ENCODE assay signal across 11 cellular contexts in the genomic region with DNA sequence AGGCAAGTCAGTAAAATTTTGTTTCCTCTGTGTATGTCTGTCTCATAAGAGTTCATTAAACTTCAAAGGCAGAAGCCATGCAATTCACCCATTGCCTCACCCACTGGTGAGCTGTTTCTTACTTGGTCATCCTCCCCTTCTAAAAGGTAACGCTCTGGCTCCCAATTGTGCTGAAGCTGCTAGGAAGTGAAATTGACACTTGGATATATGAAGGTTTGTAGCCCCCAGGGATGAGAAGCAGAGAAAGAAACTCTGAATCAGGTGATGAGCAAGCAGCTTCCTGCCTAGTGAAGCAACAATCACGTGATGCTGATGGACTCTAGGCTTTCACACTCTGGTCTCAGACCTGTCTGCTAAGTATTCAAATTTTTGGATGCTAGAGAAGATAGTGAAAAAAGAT.
A peak's percentile ranks its signal among the peaks of the same experiment; 100 is the strongest.
DNase-seq lines count a peak whose midpoint lies in the region; ATAC-seq, FAIRE-seq and TF ChIP-seq lines count a peak whose summit lies in the region.
"Had no signal": no experiment of that assay in that cellular context is flagged by ENCODE, and none has a peak within 500 bp of the region (broad histone marks: within the 10 kb centered on the region; RNA-seq: fewer than 3 reads in every experiment).

No MANE protein-coding gene starts in this region.

- H3K4me2 ChIP-seq in SK-N-SH: 0 out of 2 replicates have a peak overlapping the region, but pooled peaks have one; percentile 1
- peak overlapping the region; percentile 50 for H3K4me2 ChIP-seq in astrocyte (ENCODE audit: low read length)

- no peak overlapping the region for H3K27ac ChIP-seq in SK-N-SH (ENCODE audit: low read depth in 2 of 2, low read length in 1 of 2)
- peak overlapping the region; percentile 80 for H3K27ac ChIP-seq in astrocyte (ENCODE audit: low read depth, low read length)
- H3K27ac ChIP-seq in psoas muscle: peak overlapping the region; percentile 23
- H3K27ac ChIP-seq in adrenal gland: no peak overlapping the region

- no peak for TF ChIP-seq RAD21 in SK-N-SH (IDR thresholded peaks at IDR 0.05; ENCODE audit: low read length)

- no peak overlapping the region for H3K4me3 Mint-ChIP-seq in astrocyte (ENCODE audit: unreplicated experiment)

- H3K36me3 Mint-ChIP-seq in astrocyte (ENCODE audit: low read depth, unreplicated experiment): no peaks in the 10 kb centered on the region

- H4K20me1 ChIP-seq in SK-N-SH (ENCODE audit: insufficient read depth) (no peaks in the 10 kb centered on the region), astrocyte (ENCODE audit: insufficient read depth, low read length) (no peaks in the 10 kb centered on the region)

- peak overlapping the region; percentile 42 for H3K27ac Mint-ChIP-seq in astrocyte (ENCODE audit: unreplicated experiment)

- H3K36me3 ChIP-seq in SK-N-SH (replicated peaks in 1 of 2; ENCODE audit: control insufficient read depth in 1 of 2, insufficient read depth in 2 of 2, low read length in 1 of 2) (no peaks in the 10 kb centered on the region), astrocyte (ENCODE audit: insufficient read depth, low read length) (no peaks in the 10 kb centered on the region), psoas muscle (ENCODE audit: insufficient read depth in 1 of 2, low read depth in 1 of 2) (no peaks in the 10 kb centered on the region), adrenal gland (replicated peaks in 1 of 2) (no peaks in the 10 kb centered on the region)

- peaks cover 0 to 31% of the 10 kb centered on the region in 2 experiments; a peak in 2 of 4 replicates for H3K4me1 ChIP-seq in SK-N-SH (ENCODE audit: control insufficient read depth in 1 of 2, insufficient read depth in 2 of 2, low read depth in 1 of 2, low read length in 1 of 2)
- H3K4me1 ChIP-seq in astrocyte (ENCODE audit: insufficient read depth, low read length): peaks cover 40% of the 10 kb centered on the region
- H3K4me1 ChIP-seq in psoas muscle: no peaks in the 10 kb centered on the region
- peaks cover 0 to 12% of the 10 kb centered on the region in 2 donors for H3K4me1 ChIP-seq in adrenal gland (replicated peaks in 1 of 2)

- H3F3A ChIP-seq in SK-N-SH (replicated peaks; ENCODE audit: insufficient read depth): peaks cover 25% of the 10 kb centered on the region

- no peaks in the 10 kb centered on the region for H3K9me2 ChIP-seq in SK-N-SH

- CTCF ChIA-PET in SK-N-SH (lab: Yijun Ruan, JAX): no interaction called here

- no peaks in the 10 kb centered on the region for H3K27me3 ChIP-seq in SK-N-SH (ENCODE audit: insufficient read depth)
- H3K27me3 ChIP-seq in astrocyte (ENCODE audit: insufficient read depth, low read length): no peaks in the 10 kb centered on the region
- no peaks in the 10 kb centered on the region for H3K27me3 ChIP-seq in psoas muscle (ENCODE audit: insufficient read depth in 3 of 3, low read length in 2 of 3)
- H3K27me3 ChIP-seq in adrenal gland: peaks cover 6% of the 10 kb centered on the region

- ATAC-seq in SK-N-SH treated with all-trans-retinoic acid at 6 μM for 48 hours (no peak), HG03432 (IDR thresholded peaks at IDR 0.05; ENCODE audit: unreplicated experiment) (peak; percentile 65), psoas muscle (no peak), GM19351 (IDR thresholded peaks at IDR 0.05; ENCODE audit: unreplicated experiment) (no peak), left colon (no peak)

- H3K9ac ChIP-seq in SK-N-SH: no peak overlapping the region
- H3K9ac ChIP-seq in astrocyte (ENCODE audit: low read length): peak overlapping the region; percentile 24

- TF ChIP-seq CTCF in SK-N-SH (IDR thresholded peaks at IDR 0.05) (no peak), astrocyte (IDR thresholded peaks at IDR 0.05; ENCODE audit: insufficient read depth, low read depth, low read length) (no peak), psoas muscle (IDR thresholded peaks at IDR 0.05) (no peak), adrenal gland (IDR thresholded peaks at IDR 0.05) (no peak)

- TF ChIP-seq EP300 in SK-N-SH (IDR thresholded peaks at IDR 0.05; ENCODE audit: borderline replicate concordance in 1 of 2, low read depth in 1 of 2, low read length in 1 of 2): no peak

- peak overlapping the region; percentile 7; the same call in 1 of the 2 replicates for H2AFZ ChIP-seq in SK-N-SH (ENCODE audit: low read depth)
- H2AFZ ChIP-seq in astrocyte (ENCODE audit: low read depth, low read length): no peak overlapping the region

- intact Hi-C loops in psoas muscle (cut with DNase I) (no loop called here), left colon (cut with DNase I, micrococcal nuclease) (no loop called here), adrenal gland (cut with DNase I) (no loop called here)

- H3K4me3 ChIP-seq in SK-N-SH (ENCODE audit: low read depth in 2 of 2, low read length in 1 of 2) (no peak overlapping the region), astrocyte (ENCODE audit: insufficient read depth, low read depth, low read length) (no peak overlapping the region), psoas muscle (no peak overlapping the region), adrenal gland (no peak overlapping the region)

- DNase-seq in SK-N-SH (no peak), astrocyte (ENCODE audit: low read depth) (peak; percentile 16), psoas muscle (no peak), left colon (no peak), adrenal gland (no peak)
- DNase-seq: activated CD8-positive, alpha-beta memory T cell treated with anti-CD3 and anti-CD28 coated beads, Interleukin-2, amount 50 U/mL, for 48 hours; NCI-H1694 had no signal

- FAIRE-seq in astrocyte (lab: Jason Lieb, UNC): no peak
- FAIRE-seq: colon had no signal

- H3K27me3 Mint-ChIP-seq in astrocyte (ENCODE audit: low read depth, unreplicated experiment): no peaks in the 10 kb centered on the region

- POLR2A ChIA-PET in SK-N-SH (lab: Yijun Ruan, JAX): no interaction called here

- no peaks in the 10 kb centered on the region for H3K9me3 Mint-ChIP-seq in astrocyte (ENCODE audit: unreplicated experiment)

- no peaks in the 10 kb centered on the region for H3K9me3 ChIP-seq in SK-N-SH
- no peaks in the 10 kb centered on the region for H3K9me3 ChIP-seq in astrocyte (ENCODE audit: insufficient read depth, low read depth, low read length)
- H3K9me3 ChIP-seq in psoas muscle: no peaks in the 10 kb centered on the region
- no peaks in the 10 kb centered on the region for H3K9me3 ChIP-seq in adrenal gland (replicated peaks in 1 of 3)

- H3K79me2 ChIP-seq in SK-N-SH (ENCODE audit: insufficient read depth): no peaks in the 10 kb centered on the region
- H3K79me2 ChIP-seq in astrocyte (ENCODE audit: insufficient read depth, low read length): no peaks in the 10 kb centered on the region

- peaks cover 20% of the 10 kb centered on the region for H3K4me1 Mint-ChIP-seq in astrocyte (ENCODE audit: low read depth, unreplicated experiment)

- 87% methylated on average over 2 of the region's 2 CpGs for WGBS in SK-N-SH (ENCODE audit: low lambda C conversion rate)
- WGBS in psoas muscle, 3 donors: 77 to 84% (median 80%) methylated on average over 2 of the region's 2 CpGs
- WGBS in adrenal gland, 4 donors: 61 to 71% (median 67%) methylated on average over 2 of the region's 2 CpGs

- TF ChIP-seq POLR2A in adrenal gland (IDR thresholded peaks at IDR 0.05): no peak

TF ChIP-seq in SK-N-SH, 30 proteins besides CTCF, POLR2A, EP300 and RAD21 (continues in another document):
- TF ChIP-seq MEF2A (IDR thresholded peaks at IDR 0.05; ENCODE audit: borderline replicate concordance, low read depth) (no peak), USF1 (IDR thresholded peaks at IDR 0.05; ENCODE audit: borderline replicate concordance, low read depth) (peak; percentile 56)

TF ChIP-seq in SK-N-SH treated with all-trans-retinoic acid at 6 μM for 48 hours, 23 proteins besides CTCF, POLR2A, EP300 and RAD21:
- TF ChIP-seq BACH2 (CRISPR knock-in tag; IDR thresholded peaks at IDR 0.05; ENCODE audit: borderline replicate concordance): no peak
- TF ChIP-seq ZFP3 (CRISPR knock-in tag; IDR thresholded peaks at IDR 0.05): no peak
- TF ChIP-seq SNAI2 (CRISPR knock-in tag; IDR thresholded peaks at IDR 0.05): no peak
- no peak for TF ChIP-seq ESRRG (CRISPR knock-in tag; IDR thresholded peaks at IDR 0.05)
- TF ChIP-seq ZNF70 (CRISPR knock-in tag; IDR thresholded peaks at IDR 0.05): no peak
- TF ChIP-seq, protein P1, sequence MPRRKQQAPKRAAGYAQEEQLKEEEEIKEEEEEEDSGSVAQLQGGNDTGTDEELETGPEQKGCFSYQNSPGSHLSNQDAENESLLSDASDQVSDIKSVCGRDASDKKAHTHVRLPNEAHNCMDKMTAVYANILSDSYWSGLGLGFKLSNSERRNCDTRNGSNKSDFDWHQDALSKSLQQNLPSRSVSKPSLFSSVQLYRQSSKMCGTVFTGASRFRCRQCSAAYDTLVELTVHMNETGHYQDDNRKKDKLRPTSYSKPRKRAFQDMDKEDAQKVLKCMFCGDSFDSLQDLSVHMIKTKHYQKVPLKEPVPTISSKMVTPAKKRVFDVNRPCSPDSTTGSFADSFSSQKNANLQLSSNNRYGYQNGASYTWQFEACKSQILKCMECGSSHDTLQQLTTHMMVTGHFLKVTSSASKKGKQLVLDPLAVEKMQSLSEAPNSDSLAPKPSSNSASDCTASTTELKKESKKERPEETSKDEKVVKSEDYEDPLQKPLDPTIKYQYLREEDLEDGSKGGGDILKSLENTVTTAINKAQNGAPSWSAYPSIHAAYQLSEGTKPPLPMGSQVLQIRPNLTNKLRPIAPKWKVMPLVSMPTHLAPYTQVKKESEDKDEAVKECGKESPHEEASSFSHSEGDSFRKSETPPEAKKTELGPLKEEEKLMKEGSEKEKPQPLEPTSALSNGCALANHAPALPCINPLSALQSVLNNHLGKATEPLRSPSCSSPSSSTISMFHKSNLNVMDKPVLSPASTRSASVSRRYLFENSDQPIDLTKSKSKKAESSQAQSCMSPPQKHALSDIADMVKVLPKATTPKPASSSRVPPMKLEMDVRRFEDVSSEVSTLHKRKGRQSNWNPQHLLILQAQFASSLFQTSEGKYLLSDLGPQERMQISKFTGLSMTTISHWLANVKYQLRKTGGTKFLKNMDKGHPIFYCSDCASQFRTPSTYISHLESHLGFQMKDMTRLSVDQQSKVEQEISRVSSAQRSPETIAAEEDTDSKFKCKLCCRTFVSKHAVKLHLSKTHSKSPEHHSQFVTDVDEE (CRISPR knock-in tag; IDR thresholded peaks at IDR 0.05): no peak
- TF ChIP-seq TOX (CRISPR knock-in tag; IDR thresholded peaks at IDR 0.05; ENCODE audit: borderline replicate concordance): no peak

Comparison
In these comparisons a context has a peak if more than half of its experiments do, and no peak if none do; other contexts are left out.
1. H3K27ac ChIP-seq: peak in astrocyte (single experiment) and psoas muscle (single experiment); none in SK-N-SH (0 of 2) and adrenal gland (0 of 5).